In genomic region chr2:100253786-100254185, GRCh38 we compare ENCODE assay signal across 25 cellular contexts.
"Had no signal": no experiment of that assay in that cellular context is flagged by ENCODE, and none has a peak within 500 bp of the region (broad histone marks: within the 10 kb centered on the region; RNA-seq: fewer than 3 reads in every experiment).

No MANE protein-coding gene starts in this region.

- DNase-seq: hypothalamus; immature natural killer cell; kidney; left colon; left lung; mesendoderm; naive B cell; natural killer cell; nephron progenitor cell; occipital lobe; stimulated activated CD4-positive, alpha-beta T cell treated with anti-CD3 and anti-CD28 coated beads, Interleukin-4, amount 100 ng/mL, for 24 hours; stimulated activated naive CD4-positive, alpha-beta T cell treated with Interleukin-2 at 50 U/mL for 16 hours; stimulated activated naive CD8-positive, alpha-beta T cell treated with anti-CD3 and anti-CD28 coated beads, Interleukin-15, amount 100 ng/mL, for 72 hours had no signal

- H3K4me3 ChIP-seq: left lung, lung, neural progenitor cell, skin epidermis, tibial nerve, vagina had no signal

- H2AFZ ChIP-seq: neural progenitor cell, parathyroid adenoma had no signal

- ATAC-seq: left colon; left lung; natural killer cell; sciatic nerve; stimulated activated effector memory CD8-positive, alpha-beta T cell treated with anti-CD3 and anti-CD28 coated beads, Interleukin-12 subunit alpha, Interleukin-12 subunit beta, amount 100 ng/mL, for 72 hours; stimulated activated naive CD8-positive, alpha-beta T cell treated with anti-CD3 and anti-CD28 coated beads, Interleukin-15, amount 100 ng/mL, for 72 hours had no signal

- H3K4me1 ChIP-seq: left lung, neural progenitor cell, parathyroid adenoma, tibial nerve, vagina had no signal

- H3K4me1 Mint-ChIP-seq: immature natural killer cell; natural killer cell; neural progenitor cell; stimulated activated effector memory CD8-positive, alpha-beta T cell treated with anti-CD3 and anti-CD28 coated beads, Interleukin-12 subunit alpha, Interleukin-12 subunit beta, amount 100 ng/mL, for 72 hours; stimulated activated naive CD8-positive, alpha-beta T cell treated with anti-CD3 and anti-CD28 coated beads, Interleukin-15, amount 100 ng/mL, for 72 hours had no signal

- H3K79me2 ChIP-seq: parathyroid adenoma had no signal

- H3K36me3 Mint-ChIP-seq: immature natural killer cell; mesothelial cell of epicardium; natural killer cell; neural progenitor cell; stimulated activated effector memory CD8-positive, alpha-beta T cell treated with anti-CD3 and anti-CD28 coated beads, Interleukin-12 subunit alpha, Interleukin-12 subunit beta, amount 100 ng/mL, for 72 hours; type B pancreatic cell had no signal

- H3K27me3 ChIP-seq: left lung, neural progenitor cell, neutrophil, tibial nerve, vagina had no signal

- H3K27ac Mint-ChIP-seq: immature natural killer cell; mesothelial cell of epicardium; natural killer cell; nephron progenitor cell; neural progenitor cell; progenitor cell of endocrine pancreas; stimulated activated effector memory CD8-positive, alpha-beta T cell treated with anti-CD3 and anti-CD28 coated beads, Interleukin-12 subunit alpha, Interleukin-12 subunit beta, amount 100 ng/mL, for 72 hours; stimulated activated naive CD8-positive, alpha-beta T cell treated with anti-CD3 and anti-CD28 coated beads, Interleukin-15, amount 100 ng/mL, for 72 hours; type B pancreatic cell had no signal

- H3K9ac ChIP-seq: neural progenitor cell, parathyroid adenoma had no signal

- H3K4me3 Mint-ChIP-seq: immature natural killer cell; mesothelial cell of epicardium; natural killer cell; nephron progenitor cell; neural progenitor cell; stimulated activated effector memory CD8-positive, alpha-beta T cell treated with anti-CD3 and anti-CD28 coated beads, Interleukin-12 subunit alpha, Interleukin-12 subunit beta, amount 100 ng/mL, for 72 hours; stimulated activated naive CD8-positive, alpha-beta T cell treated with anti-CD3 and anti-CD28 coated beads, Interleukin-15, amount 100 ng/mL, for 72 hours; type B pancreatic cell had no signal

- H3K4me2 ChIP-seq: neural progenitor cell had no signal

- H3K9me3 Mint-ChIP-seq: immature natural killer cell; mesothelial cell of epicardium; natural killer cell; nephron progenitor cell; neural progenitor cell; stimulated activated effector memory CD8-positive, alpha-beta T cell treated with anti-CD3 and anti-CD28 coated beads, Interleukin-12 subunit alpha, Interleukin-12 subunit beta, amount 100 ng/mL, for 72 hours; stimulated activated naive CD8-positive, alpha-beta T cell treated with anti-CD3 and anti-CD28 coated beads, Interleukin-15, amount 100 ng/mL, for 72 hours; type B pancreatic cell had no signal

- H3K36me3 ChIP-seq: left lung, neural progenitor cell, neutrophil, tibial nerve, vagina had no signal

- H3K27ac ChIP-seq: left lung, neural progenitor cell, neutrophil, parathyroid adenoma, skin epidermis, tibial nerve, vagina had no signal

- H3K9me3 ChIP-seq: left lung, neutrophil, tibial nerve, vagina had no signal
